ENCODE assay signal across 20 cellular contexts in genomic region chr19:3893509-3894179, GRCh38. TPM values are rescaled to one million over a fixed set of nuclear protein-coding genes. Genes with fewer than 3 reads are reported as not detected.
DNase-seq lines count a peak whose midpoint lies in the region; ATAC-seq and TF ChIP-seq lines count a peak whose summit lies in the region.
"Had no signal": no experiment of that assay in that cellular context is flagged by ENCODE, and none has a peak within 500 bp of the region (broad histone marks: within the 10 kb centered on the region; RNA-seq: fewer than 3 reads in every experiment).

No MANE protein-coding gene starts in this region.

- intact Hi-C loops in heart left ventricle (cut with DNase I) (no loop called here), stomach (cut with DNase I; ENCODE audit: low total_unique reads) (no loop called here)

- WGBS in heart left ventricle, 4 donors, result 59 to 64% (median 61%) methylated on average over 12 of the region's 12 CpGs
- WGBS in stomach, 5 donors, result 60 to 67% (median 62%) methylated on average over 9 to 12 of the region's 12 CpGs

- DNase-seq in heart left ventricle, result peak in 2 of 5 donors; percentile 39 to 51
- DNase-seq in right atrium auricular region (ENCODE audit: low spot score), result no peak
- DNase-seq in NCI-H187 (lab: John Stamatoyannopoulos, UW), result peak; percentile 36 to 67
- DNase-seq in NCI-H2107 treated with DMSO at 0.1 percent for 48 hours (lab: John Stamatoyannopoulos, UW; ENCODE audit: unreplicated experiment), result peak; percentile 55
- DNase-seq in stomach, result peak; percentile 28
- no peak for DNase-seq in cerebellar cortex (ENCODE audit: low spot score)
- no peak for DNase-seq in NCI-H1092 (lab: John Stamatoyannopoulos, UW)
- DNase-seq: CD4-positive, CD25-positive, alpha-beta regulatory T cell; GF-D8; H9; KBM-7; MM.1S; NCI-H1048; NCI-H1436; NCI-H2081 treated with DMSO at 0.1 percent for 48 hours; NCI-H526; OCI-M1; SHP77 had no signal

- no peaks in the 10 kb centered on the region for H3K36me3 ChIP-seq in heart left ventricle
- H3K36me3 ChIP-seq in right atrium auricular region, result no peaks in the 10 kb centered on the region
- no peaks in the 10 kb centered on the region for H3K36me3 ChIP-seq in stomach

- TF ChIP-seq POLR2A in heart left ventricle (IDR thresholded peaks at IDR 0.05) (no peak), stomach (IDR thresholded peaks at IDR 0.05) (no peak)

- no peak overlapping the region for H3K27ac ChIP-seq in heart left ventricle
- H3K27ac ChIP-seq in right atrium auricular region, result no peak overlapping the region
- no peak overlapping the region for H3K27ac ChIP-seq in stomach

- ATAC-seq in heart left ventricle, result peak in 3 of 4 donors; percentile 67 to 83 (median 74)

- no peaks in the 10 kb centered on the region for H3K4me1 ChIP-seq in heart left ventricle
- no peaks in the 10 kb centered on the region for H3K4me1 ChIP-seq in right atrium auricular region
- H3K4me1 ChIP-seq in stomach, result no peaks in the 10 kb centered on the region

- no peak for TF ChIP-seq EP300 in stomach (IDR thresholded peaks at IDR 0.05)

- H3K27me3 ChIP-seq in heart left ventricle, result no peaks in the 10 kb centered on the region
- no peaks in the 10 kb centered on the region for H3K27me3 ChIP-seq in right atrium auricular region
- no peaks in the 10 kb centered on the region for H3K27me3 ChIP-seq in stomach

- peaks cover 0 to 8% (median 2%) of the 10 kb centered on the region in 12 donors for H3K9me3 ChIP-seq in heart left ventricle
- H3K9me3 ChIP-seq in right atrium auricular region, result peaks cover 0 to 6% of the 10 kb centered on the region in 2 donors
- H3K9me3 ChIP-seq in stomach, result peaks cover 0 to 8% (median 6%) of the 10 kb centered on the region in 4 donors

- H3K4me3 ChIP-seq in heart left ventricle, result no peak overlapping the region
- H3K4me3 ChIP-seq in right atrium auricular region, result no peak overlapping the region
- H3K4me3 ChIP-seq in stomach, result no peak overlapping the region

- TF ChIP-seq CTCF in heart left ventricle (IDR thresholded peaks at IDR 0.05) (no peak), right atrium auricular region (IDR thresholded peaks at IDR 0.05) (no peak), stomach (IDR thresholded peaks at IDR 0.05) (no peak)

RNA-seq across cellular contexts. Expression of gene ATCAY, which starts 13.2 kb away (rescaled TPM):
- total RNA-seq in heart left ventricle (not detected), right atrium auricular region (not detected), stomach (under 1 TPM in 2 of 5 donors, not detected in 3; 0.87 to 0.92 TPM)
- polyA plus RNA-seq in heart left ventricle (not detected), stomach (under 1 TPM in 2 of 3 donors, not detected in 1; 0.25 to 0.75 TPM)
- total RNA-seq: CD4-positive, CD25-positive, alpha-beta regulatory T cell; HT1080 had no signal
- polyA plus RNA-seq: BJ; CD4-positive, CD25-positive, alpha-beta regulatory T cell had no signal

RNA-seq across cellular contexts. Expression of gene ZFR2, which starts 24.8 kb away (rescaled TPM):
- total RNA-seq in heart left ventricle (under 1 TPM in 1 of 9 donors, not detected in 8; 0.16 TPM), right atrium auricular region (not detected), stomach (under 1 TPM in 1 of 5 donors, not detected in 4; 0.29 TPM)
- polyA plus RNA-seq in heart left ventricle (under 1 TPM in 1 of 2 donors, not detected in 1; 0.08 TPM), stomach (under 1 TPM in 1 of 3 donors, not detected in 2; 0.10 TPM)
- total RNA-seq: CD4-positive, CD25-positive, alpha-beta regulatory T cell; HT1080 had no signal

RNA-seq across cellular contexts. Expression of gene NMRK2, which starts 39.2 kb away (rescaled TPM):
- 1,000 to 10,000 TPM in 3 of 9 donors, 100 to 1,000 TPM in 6; 347 to 2,001 (median 606) TPM for total RNA-seq in heart left ventricle
- 1,000 to 10,000 TPM in 1 of 2 donors, 100 to 1,000 TPM in 1; 649 to 1,244 TPM for polyA plus RNA-seq in heart left ventricle
- total RNA-seq in right atrium auricular region, result 1,000 to 10,000 TPM; 1,342 to 2,195 TPM
- total RNA-seq in stomach, result under 1 TPM in 1 of 5 donors, not detected in 4; 0.55 TPM
- 1 to 10 TPM in 2 of 3 donors, under 1 TPM in 1; 0.68 to 4.3 (median 2.3) TPM for polyA plus RNA-seq in stomach
- total RNA-seq: CD4-positive, CD25-positive, alpha-beta regulatory T cell; HT1080 had no signal
- polyA plus RNA-seq: BJ; CD4-positive, CD25-positive, alpha-beta regulatory T cell had no signal

Comparison
In these comparisons a context has a peak if more than half of its experiments do, and no peak if none do; other contexts are left out.
1. DNase-seq: peak in NCI-H187 (2 of 2), NCI-H2107 treated with DMSO at 0.1 percent for 48 hours (single experiment) and stomach (single experiment); none in right atrium auricular region (single experiment), cerebellar cortex (single experiment) and NCI-H1092 (single experiment).
2. RNA of gene NMRK2, which starts 39.2 kb away (total RNA-seq): 1,342 to 2,195 TPM in right atrium auricular region and 347 to 2,001 TPM in heart left ventricle; 0.55 TPM in stomach; every median in the first group is over 100 times any median in the second.